In the genomic region with DNA sequence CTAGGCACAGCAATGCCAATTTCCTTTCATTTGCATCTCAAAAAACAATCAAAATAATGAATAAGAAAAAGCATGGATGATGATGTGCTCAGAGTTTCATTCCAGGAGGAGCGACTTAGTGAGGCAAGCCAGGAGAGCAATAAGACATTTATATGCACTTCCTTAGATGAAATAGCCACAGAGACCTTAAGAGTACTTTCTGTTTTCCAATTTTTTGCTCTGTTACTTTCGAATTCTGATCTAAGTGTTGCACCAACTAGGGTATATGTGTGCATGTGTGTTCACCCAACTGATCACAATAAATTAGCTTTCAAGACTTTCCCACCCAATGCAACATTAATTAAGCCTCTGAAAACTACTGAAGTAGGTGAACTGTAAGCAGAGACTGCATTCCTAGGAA, we compare ENCODE assay signal across 8 cellular contexts. TPM values are rescaled to one million over a fixed set of nuclear protein-coding genes. Genes with fewer than 3 reads are reported as not detected.
DNase-seq lines count a peak whose midpoint lies in the region; ATAC-seq, FAIRE-seq and TF ChIP-seq lines count a peak whose summit lies in the region.

No MANE protein-coding gene starts in this region.

- H3K79me2 ChIP-seq in mesendoderm (ENCODE audit: control insufficient read depth, insufficient read depth, low read length), result no peaks in the 10 kb centered on the region

- peaks cover 0 to 16% (median 0%) of the 10 kb centered on the region in 9 donors for H3K27me3 ChIP-seq in heart left ventricle
- H3K27me3 ChIP-seq in bronchial epithelial cell (ENCODE audit: control insufficient read depth, insufficient read depth, low read length), result no peaks in the 10 kb centered on the region
- no peaks in the 10 kb centered on the region for H3K27me3 ChIP-seq in mesendoderm (ENCODE audit: insufficient read depth, low read length, poor library complexity)
- no peaks in the 10 kb centered on the region for H3K27me3 ChIP-seq in upper lobe of right lung

- intact Hi-C loops in heart left ventricle (cut with DNase I), result no loop called here
- intact Hi-C loops in Right ventricle myocardium inferior (cut with DNase I), result no loop called here
- intact Hi-C loops in upper lobe of right lung (cut with DNase I), result no loop called here

- no peak overlapping the region for H2BK15ac ChIP-seq in mesendoderm (replicated peaks; ENCODE audit: low read depth)

- H3K9ac ChIP-seq in mesendoderm (ENCODE audit: low read length), result no peak overlapping the region

- WGBS in heart left ventricle, 4 donors, result 39 to 57% (median 51%) methylated on average over 2 of the region's 2 CpGs
- WGBS in mesendoderm (ENCODE audit: extremely low coverage, insufficient coverage, low lambda C conversion rate), result no CpG with 5 or more reads among the region's 2 CpGs

- H4K8ac ChIP-seq in mesendoderm (ENCODE audit: low read depth, low read length), result no peak overlapping the region

- H3K4me1 ChIP-seq in heart left ventricle, result peaks cover 0 to 13% (median 3%) of the 10 kb centered on the region in 12 donors
- no peaks in the 10 kb centered on the region for H3K4me1 ChIP-seq in mesendoderm (ENCODE audit: control insufficient read depth, low read depth, low read length)
- H3K4me1 ChIP-seq in upper lobe of right lung, result no peaks in the 10 kb centered on the region

- H3K4ac ChIP-seq in mesendoderm (ENCODE audit: low read depth, low read length), result no peak overlapping the region

- H3K4me3 ChIP-seq in heart left ventricle (peak overlapping the region in 10 of 12 donors; percentile 27 to 62 (median 48)), bronchial epithelial cell (ENCODE audit: low read depth, low read length) (peak overlapping the region; percentile 65), mesendoderm (ENCODE audit: low read length) (no peak overlapping the region), upper lobe of right lung (peak overlapping the region; percentile 48)

- H3K27ac ChIP-seq in heart left ventricle (no peak overlapping the region), mesendoderm (ENCODE audit: low read depth, low read length) (no peak overlapping the region), upper lobe of right lung (no peak overlapping the region)

- no peak overlapping the region for H4K5ac ChIP-seq in mesendoderm (ENCODE audit: low read length)

- H3K23ac ChIP-seq in mesendoderm (ENCODE audit: low read length), result no peak overlapping the region

- no peak for FAIRE-seq in bronchial epithelial cell (lab: Jason Lieb, UNC)

- peak overlapping the region; percentile 78 for H3K4me2 ChIP-seq in mesendoderm (ENCODE audit: low read length)

- H2AK5ac ChIP-seq in mesendoderm (ENCODE audit: low read length), result no peak overlapping the region

- TF ChIP-seq CTCF in heart left ventricle (IDR thresholded peaks at IDR 0.05), result no peak
- no peak for TF ChIP-seq CTCF in bronchial epithelial cell (IDR thresholded peaks at IDR 0.05; ENCODE audit: insufficient read depth, low read length, severe bottlenecking)
- no peak for TF ChIP-seq CTCF in upper lobe of right lung (IDR thresholded peaks at IDR 0.05)

- no peak overlapping the region for H3K18ac ChIP-seq in mesendoderm (ENCODE audit: low read length)

- H3K36me3 ChIP-seq in heart left ventricle (no peaks in the 10 kb centered on the region), bronchial epithelial cell (ENCODE audit: control insufficient read depth, insufficient read depth, low read length) (no peaks in the 10 kb centered on the region), mesendoderm (ENCODE audit: control insufficient read depth, insufficient read depth, low read length) (no peaks in the 10 kb centered on the region), upper lobe of right lung (no peaks in the 10 kb centered on the region)

- TF ChIP-seq POLR2A in heart left ventricle (IDR thresholded peaks at IDR 0.05), result no peak

- H2BK120ac ChIP-seq in mesendoderm (ENCODE audit: low read depth, low read length), result no peak overlapping the region

- ATAC-seq in heart left ventricle (no peak), Right ventricle myocardium inferior (no peak), upper lobe of right lung (no peak)

- no peak for DNase-seq in heart left ventricle
- no peak for DNase-seq in Right ventricle myocardium inferior (ENCODE audit: missing footprints)
- peak; percentile 37 for DNase-seq in bronchial epithelial cell (ENCODE audit: low read depth)
- no peak for DNase-seq in mesendoderm
- DNase-seq in upper lobe of right lung, result no peak
- DNase-seq in AML-193 (lab: John Stamatoyannopoulos, UW), result no peak
- no peak for DNase-seq in NCI-H187 treated with DMSO at 0.1 percent for 48 hours (lab: John Stamatoyannopoulos, UW)
- no peak for DNase-seq in T1000 (lab: John Stamatoyannopoulos, UW)

- H2BK5ac ChIP-seq in mesendoderm (ENCODE audit: low read length), result no peak overlapping the region

- no peak overlapping the region for H3K56ac ChIP-seq in mesendoderm (ENCODE audit: low read length)

- H3K79me1 ChIP-seq in mesendoderm (ENCODE audit: low read length), result no peaks in the 10 kb centered on the region

- no peaks in the 10 kb centered on the region for H3K9me3 ChIP-seq in heart left ventricle
- no peaks in the 10 kb centered on the region for H3K9me3 ChIP-seq in upper lobe of right lung

RNA-seq across cellular contexts. Expression of a gene that starts 0.7 kb away (rescaled TPM):
- total RNA-seq in heart left ventricle (1 to 10 TPM in 1 of 9 donors, under 1 TPM in 7, not detected in 1; 0.05 to 1.5 (median 0.17) TPM), Right ventricle myocardium inferior (0.08 TPM), bronchial epithelial cell (65.5 and 72.7 TPM in 2 replicates), upper lobe of right lung (22.2 TPM)
- under 1 TPM in 1 of 2 donors, not detected in 1; 0.03 TPM for polyA plus RNA-seq in heart left ventricle
- polyA plus RNA-seq in mesendoderm (2013, experiment 1 of 2), result 0.07 TPM
- polyA plus RNA-seq in mesendoderm (2013, experiment 2 of 2), result 0.13 TPM
